19 cellular contexts compared by ENCODE assay signal in genomic region chr16:350203-350602, GRCh38. TPM values are rescaled to one million over a fixed set of nuclear protein-coding genes. Genes with fewer than 3 reads are reported as not detected.
DNase-seq lines count a peak whose midpoint lies in the region; ATAC-seq, FAIRE-seq and TF ChIP-seq lines count a peak whose summit lies in the region.
"Had no signal": no experiment of that assay in that cellular context is flagged by ENCODE, and none has a peak within 500 bp of the region (broad histone marks: within the 10 kb centered on the region; RNA-seq: fewer than 3 reads in every experiment).

No MANE protein-coding gene starts in this region.

- no peaks in the 10 kb centered on the region for H3K27me3 Mint-ChIP-seq in activated T-cell treated with anti-CD3 and anti-CD28 coated beads, Interleukin-2, amount 50 U/mL, for 4 hours (ENCODE audit: low read depth)
- no peaks in the 10 kb centered on the region for H3K27me3 Mint-ChIP-seq in activated naive CD8-positive, alpha-beta T cell treated with anti-CD3 and anti-CD28 coated beads, Interleukin-2, amount 50 U/mL, for 24 hours
- H3K27me3 Mint-ChIP-seq in neural crest cell (ENCODE audit: low read depth) = no peaks in the 10 kb centered on the region

- peaks cover 29% of the 10 kb centered on the region for H3K4me1 ChIP-seq in left ventricle myocardium inferior
- peaks cover 26% of the 10 kb centered on the region for H3K4me1 ChIP-seq in lower lobe of right lung

- no peaks in the 10 kb centered on the region for H3K9me3 Mint-ChIP-seq in activated T-cell treated with anti-CD3 and anti-CD28 coated beads, Interleukin-2, amount 50 U/mL, for 4 hours
- no peaks in the 10 kb centered on the region for H3K9me3 Mint-ChIP-seq in activated naive CD8-positive, alpha-beta T cell treated with anti-CD3 and anti-CD28 coated beads, Interleukin-2, amount 50 U/mL, for 24 hours
- H3K9me3 Mint-ChIP-seq in neural crest cell = no peaks in the 10 kb centered on the region

- intact Hi-C loops in left ventricle myocardium inferior (cut with micrococcal nuclease) = loop anchor here (10.0 kb wide), 1 partner anchor 125 kb away; the partner anchor contains the start of gene LUC7L
- intact Hi-C loops in lower lobe of right lung (cut with DNase I) = no loop called here

- peaks cover 71% of the 10 kb centered on the region for H3K4me1 Mint-ChIP-seq in activated T-cell treated with anti-CD3 and anti-CD28 coated beads, Interleukin-2, amount 50 U/mL, for 4 hours (ENCODE audit: low read depth)
- H3K4me1 Mint-ChIP-seq in activated naive CD8-positive, alpha-beta T cell treated with anti-CD3 and anti-CD28 coated beads, Interleukin-2, amount 50 U/mL, for 24 hours = peaks cover 69% of the 10 kb centered on the region
- peaks cover 17% of the 10 kb centered on the region for H3K4me1 Mint-ChIP-seq in neural crest cell

- H3K4me3 ChIP-seq in left ventricle myocardium inferior = no peak overlapping the region
- H3K4me3 ChIP-seq in lower lobe of right lung = no peak overlapping the region
- H3K4me3 ChIP-seq: A549, gastroesophageal sphincter, lung, tibial artery had no signal

- H3K36me3 Mint-ChIP-seq in activated T-cell treated with anti-CD3 and anti-CD28 coated beads, Interleukin-2, amount 50 U/mL, for 4 hours (ENCODE audit: insufficient read depth) = peaks cover 16% of the 10 kb centered on the region
- H3K36me3 Mint-ChIP-seq in activated naive CD8-positive, alpha-beta T cell treated with anti-CD3 and anti-CD28 coated beads, Interleukin-2, amount 50 U/mL, for 24 hours (ENCODE audit: low read depth) = peaks cover 19% of the 10 kb centered on the region
- peaks cover 5% of the 10 kb centered on the region for H3K36me3 Mint-ChIP-seq in neural crest cell (ENCODE audit: low read depth)

- H3K9me3 ChIP-seq in left ventricle myocardium inferior (replicated peaks) = no peaks in the 10 kb centered on the region
- H3K9me3 ChIP-seq in lower lobe of right lung = no peaks in the 10 kb centered on the region
- H3K9me3 ChIP-seq: A549, gastroesophageal sphincter, tibial artery had no signal

- no peak overlapping the region for H3K27ac ChIP-seq in left ventricle myocardium inferior (replicated peaks)
- H3K27ac ChIP-seq in lower lobe of right lung = no peak overlapping the region
- H3K27ac ChIP-seq: A549, gastroesophageal sphincter, tibial artery had no signal

- H3K36me3 ChIP-seq in left ventricle myocardium inferior (peaks cover 14% of the 10 kb centered on the region), lower lobe of right lung (peaks cover 20% of the 10 kb centered on the region)

- TF ChIP-seq CTCF in neural crest cell (conservative IDR thresholded peaks at IDR 0.05) (no peak), left ventricle myocardium inferior (IDR thresholded peaks at IDR 0.05; ENCODE audit: borderline replicate concordance) (no peak), lower lobe of right lung (IDR thresholded peaks at IDR 0.05) (no peak)

- ATAC-seq in activated T-cell treated with anti-CD3 and anti-CD28 coated beads, Interleukin-2, amount 50 U/mL, for 4 hours = no peak
- ATAC-seq in activated naive CD8-positive, alpha-beta T cell treated with anti-CD3 and anti-CD28 coated beads, Interleukin-2, amount 50 U/mL, for 24 hours = no peak
- ATAC-seq in HG02852 (IDR thresholded peaks at IDR 0.05; ENCODE audit: unreplicated experiment) (no peak), lower lobe of right lung (no peak)
- ATAC-seq: A549, gastroesophageal sphincter had no signal

- no peak overlapping the region for H3K27ac Mint-ChIP-seq in activated naive CD8-positive, alpha-beta T cell treated with anti-CD3 and anti-CD28 coated beads, Interleukin-2, amount 50 U/mL, for 24 hours
- H3K27ac Mint-ChIP-seq in neural crest cell (ENCODE audit: unreplicated experiment) = no peak overlapping the region

- no peak for DNase-seq in activated T-cell treated with anti-CD3 and anti-CD28 coated beads, Interleukin-2, amount 50 U/mL, for 4 hours
- no peak for DNase-seq in activated T-cell treated with anti-CD3 and anti-CD28 coated beads, Interleukin-2, amount 50 U/mL, for 48 hours
- DNase-seq in HTR-8/SVneo (ENCODE audit: insufficient read length, low spot score) (no peak), neural crest cell (ENCODE audit: low read depth, low spot score) (no peak), left ventricle myocardium inferior (no peak), lower lobe of right lung (no peak)
- no peak for DNase-seq in activated naive CD8-positive, alpha-beta T cell treated with anti-CD3 and anti-CD28 coated beads, Interleukin-2, amount 50 U/mL, for 24 hours
- DNase-seq: activated CD4-positive, CD25-positive, alpha-beta regulatory T cell; aorta; GDM1; NCI-H1048; NCI-H748 treated with DMSO at 0.1 percent for 48 hours; stimulated activated CD4-positive, alpha-beta T cell treated with anti-CD3 and anti-CD28 coated beads, Interleukin-4, amount 100 ng/mL, for 24 hours; SW 1271; tibial artery had no signal

- peak overlapping the region; percentile 53 for H3K4me3 Mint-ChIP-seq in activated T-cell treated with anti-CD3 and anti-CD28 coated beads, Interleukin-2, amount 50 U/mL, for 4 hours
- H3K4me3 Mint-ChIP-seq in activated naive CD8-positive, alpha-beta T cell treated with anti-CD3 and anti-CD28 coated beads, Interleukin-2, amount 50 U/mL, for 24 hours = peak overlapping the region; percentile 81
- H3K4me3 Mint-ChIP-seq in neural crest cell = peak overlapping the region; percentile 94

- H3K27me3 ChIP-seq in left ventricle myocardium inferior (ENCODE audit: low read depth) (no peaks in the 10 kb centered on the region), lower lobe of right lung (ENCODE audit: low read depth) (no peaks in the 10 kb centered on the region)
- H3K27me3 ChIP-seq: gastroesophageal sphincter, tibial artery had no signal

- peak; percentile 65 for FAIRE-seq in HTR-8/SVneo (lab: Jason Lieb, UNC)
- FAIRE-seq: A549 had no signal

RNA-seq across cellular contexts. Expression of gene AXIN1, which starts 2.3 kb away (rescaled TPM):
- total RNA-seq in activated T-cell treated with anti-CD3 and anti-CD28 coated beads, Interleukin-2, amount 50 U/mL, for 4 hours = 10 to 100 TPM; 34.1 to 40.4 (median 35.4) TPM
- 36.4 and 38.2 TPM in 2 replicates for total RNA-seq in neural crest cell
- total RNA-seq in left ventricle myocardium inferior = 12.2 TPM
- 22.4 TPM for total RNA-seq in lower lobe of right lung

RNA-seq across cellular contexts. Expression of gene MRPL28, which starts 20.1 kb away (rescaled TPM):
- total RNA-seq in activated T-cell treated with anti-CD3 and anti-CD28 coated beads, Interleukin-2, amount 50 U/mL, for 4 hours = 100 to 1,000 TPM; 124 to 136 (median 128) TPM
- total RNA-seq in neural crest cell (80.4 and 84.6 TPM in 2 replicates), left ventricle myocardium inferior (76.1 TPM), lower lobe of right lung (43.4 TPM)

RNA-seq across cellular contexts. Expression of gene PGAP6, which starts 31.6 kb away (rescaled TPM):
- total RNA-seq in activated T-cell treated with anti-CD3 and anti-CD28 coated beads, Interleukin-2, amount 50 U/mL, for 4 hours = 10 to 100 TPM; 33.4 to 39.1 (median 34.0) TPM
- total RNA-seq in neural crest cell (56.4 and 62.0 TPM in 2 replicates), left ventricle myocardium inferior (30.4 TPM), lower lobe of right lung (55.8 TPM)

RNA-seq across cellular contexts. Expression of gene NME4, which starts 46.8 kb away (rescaled TPM):
- 10 to 100 TPM; 46.1 to 78.9 (median 52.7) TPM for total RNA-seq in activated T-cell treated with anti-CD3 and anti-CD28 coated beads, Interleukin-2, amount 50 U/mL, for 4 hours
- total RNA-seq in neural crest cell (233 and 254 TPM in 2 replicates), left ventricle myocardium inferior (101 TPM), lower lobe of right lung (42.3 TPM)

RNA-seq across cellular contexts. Expression of gene DECR2, which starts 51.5 kb away (rescaled TPM):
- 10 to 100 TPM; 16.9 to 19.1 (median 17.8) TPM for total RNA-seq in activated T-cell treated with anti-CD3 and anti-CD28 coated beads, Interleukin-2, amount 50 U/mL, for 4 hours
- total RNA-seq in neural crest cell = 22.4 and 25.7 TPM in 2 replicates
- total RNA-seq in left ventricle myocardium inferior = 8.4 TPM
- total RNA-seq in lower lobe of right lung = 10.1 TPM
